Comparison of ENCODE assay signal across 32 cellular contexts in the genomic region with DNA sequence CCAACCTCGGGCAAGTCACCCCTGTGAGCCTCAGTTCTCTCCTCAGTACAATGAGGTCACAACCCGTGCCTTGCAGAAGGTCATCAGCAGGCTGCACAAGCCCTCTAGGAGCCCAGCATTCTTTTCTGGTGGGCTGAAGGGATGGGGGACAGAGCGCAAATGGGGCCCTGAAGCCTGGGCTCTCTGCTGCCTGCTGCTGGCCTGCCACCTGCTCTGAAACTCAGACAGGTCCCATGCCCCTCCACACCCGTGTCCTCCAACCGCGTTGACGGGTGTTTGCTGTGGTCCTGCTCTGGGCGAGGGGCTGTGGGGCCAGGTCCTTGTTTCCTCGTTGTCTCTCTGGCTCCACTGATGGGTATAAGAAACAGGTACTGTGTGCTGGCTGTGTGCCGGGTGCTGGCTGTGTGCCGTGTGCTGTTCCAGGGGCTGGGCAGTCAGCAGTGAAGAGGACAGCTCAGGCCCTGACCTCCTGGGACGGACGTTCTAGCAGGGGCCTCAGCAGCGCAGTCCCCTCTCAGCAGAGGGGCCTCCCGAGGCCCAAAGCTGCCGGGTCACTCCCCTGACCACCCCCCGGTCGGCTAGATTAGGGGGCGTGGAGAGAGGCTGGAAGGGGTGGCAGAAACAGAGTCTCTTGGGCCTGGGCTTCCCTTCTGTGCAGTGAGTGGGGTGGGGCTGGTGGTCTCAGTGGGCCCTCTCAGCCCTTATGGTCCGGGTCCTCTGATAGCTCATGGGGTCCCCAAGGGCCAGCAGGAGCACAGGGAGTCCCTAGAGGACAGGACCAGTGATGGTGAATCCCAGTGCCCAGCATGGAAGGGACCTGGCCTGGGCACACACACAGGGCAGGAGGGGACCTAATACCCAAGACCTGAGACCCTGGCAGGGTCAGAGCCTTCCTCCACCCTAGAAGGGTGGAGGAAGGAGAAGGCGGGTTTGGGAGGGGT. TPM values are rescaled to one million over a fixed set of nuclear protein-coding genes. Genes with fewer than 3 reads are reported as not detected.
DNase-seq lines count a peak whose midpoint lies in the region; ATAC-seq and TF ChIP-seq lines count a peak whose summit lies in the region.
"Had no signal": no experiment of that assay in that cellular context is flagged by ENCODE, and none has a peak within 500 bp of the region (broad histone marks: within the 10 kb centered on the region; RNA-seq: fewer than 3 reads in every experiment).

No MANE protein-coding gene starts in this region.

- peak; percentile 48 for ATAC-seq in GM23338
- ATAC-seq in HG03175 (IDR thresholded peaks at IDR 0.05; ENCODE audit: unreplicated experiment): no peak
- no peak for ATAC-seq in GM18867 (IDR thresholded peaks at IDR 0.05; ENCODE audit: unreplicated experiment)
- ATAC-seq: effector memory CD8-positive, alpha-beta T cell; esophagus mucosa; heart left ventricle; left lobe of liver had no signal

- H3K9me2 ChIP-seq in GM23338 (ENCODE audit: insufficient read depth): no peaks in the 10 kb centered on the region

- H3K27me3 Mint-ChIP-seq in GM23338 (ENCODE audit: insufficient read depth, low read depth, poor library complexity) (peaks cover 28% of the 10 kb centered on the region), nephron progenitor cell (ENCODE audit: low read depth, poor library complexity) (peaks cover 6% of the 10 kb centered on the region)
- H3K27me3 Mint-ChIP-seq: activated naive CD4-positive, alpha-beta T cell treated with anti-CD3 and anti-CD28 coated beads, Interleukin-2, amount 50 U/mL, for 24 hours had no signal

- no peaks in the 10 kb centered on the region for H3K27me3 ChIP-seq in GM23338 (ENCODE audit: insufficient read depth)
- H3K27me3 ChIP-seq: cardiac muscle cell had no signal

- H3F3A ChIP-seq in GM23338 (replicated peaks; ENCODE audit: low read depth): no peaks in the 10 kb centered on the region

- DNase-seq in GM23338 (ENCODE audit: low spot score) (peak; percentile 40), NCI-H1092 treated with DMSO at 0.1 percent for 48 hours (lab: John Stamatoyannopoulos, UW) (peak; percentile 62), astrocyte of the spinal cord (ENCODE audit: low read depth, low spot score) (no peak), nephron progenitor cell (no peak), hippocampal formation (lab: John Stamatoyannopoulos, UW) (no peak), GM19240 (ENCODE audit: insufficient read length, low spot score) (no peak)
- DNase-seq: activated CD4-positive, alpha-beta T cell treated with anti-CD3 and anti-CD28 coated beads, Interleukin-2, amount 50 U/mL, for 48 hours; C1 segment of cervical spinal cord; Caco-2; cortex of kidney; effector memory CD8-positive, alpha-beta T cell; foreskin fibroblast; heart left ventricle; NCI-H1105; NCI-H510A; NK-92 treated with Interleukin-12 subunit alpha and Interleukin-12 subunit beta, amount 100 ng/mL, for 24 hours; SIG-M5; sigmoid colon; stimulated activated CD4-positive, alpha-beta T cell treated with anti-CD3 and anti-CD28 coated beads, Interleukin-4, amount 100 ng/mL, for 24 hours; stimulated activated naive CD4-positive, alpha-beta T cell; SW 1271; T1000 had no signal

- peak in 1 of 2 experiments; percentile 41; a peak in 2 of 4 replicates for TF ChIP-seq CTCF in GM23338 (conservative IDR thresholded peaks at IDR 0.05; ENCODE audit: low read depth in 2 of 2)
- peak; percentile 3 for TF ChIP-seq CTCF in astrocyte of the spinal cord (IDR thresholded peaks at IDR 0.05; ENCODE audit: low read depth, low read length)
- no peak for TF ChIP-seq CTCF in nephron progenitor cell (IDR thresholded peaks at IDR 0.05)

- H3K4me2 ChIP-seq in GM23338: 0 out of 2 replicates have a peak overlapping the region, but pooled peaks have one; percentile 26

- H3K4me3 ChIP-seq in GM23338: no peak overlapping the region
- H3K4me3 ChIP-seq in astrocyte of the spinal cord (ENCODE audit: low read depth, low read length): no peak overlapping the region
- H3K4me3 ChIP-seq: cardiac muscle cell, heart left ventricle, sigmoid colon, suprapubic skin had no signal

- in situ Hi-C loops in astrocyte of the spinal cord (cut with HindIII; ENCODE audit: low sequenced_read_pairs): no loop called here

- H3K79me2 ChIP-seq in GM23338 (replicated peaks; ENCODE audit: insufficient read depth): no peaks in the 10 kb centered on the region

- H4K20me1 ChIP-seq in GM23338 (replicated peaks; ENCODE audit: insufficient read depth): no peaks in the 10 kb centered on the region

- H3K9me3 Mint-ChIP-seq in GM23338 (no peaks in the 10 kb centered on the region), nephron progenitor cell (no peaks in the 10 kb centered on the region)
- H3K9me3 Mint-ChIP-seq: activated naive CD4-positive, alpha-beta T cell treated with anti-CD3 and anti-CD28 coated beads, Interleukin-2, amount 50 U/mL, for 24 hours; effector memory CD8-positive, alpha-beta T cell; memory B cell had no signal

- no peak overlapping the region for H3K27ac ChIP-seq in GM23338 (ENCODE audit: low read depth)
- H3K27ac ChIP-seq: cardiac muscle cell, suprapubic skin had no signal

- H3K4me1 Mint-ChIP-seq in GM23338 (peaks cover 24% of the 10 kb centered on the region), nephron progenitor cell (peaks cover 42% of the 10 kb centered on the region)
- H3K4me1 Mint-ChIP-seq: activated naive CD4-positive, alpha-beta T cell treated with anti-CD3 and anti-CD28 coated beads, Interleukin-2, amount 50 U/mL, for 24 hours had no signal

- H3K4me3 Mint-ChIP-seq in GM23338 (no peak overlapping the region), nephron progenitor cell (no peak overlapping the region)
- H3K4me3 Mint-ChIP-seq: activated naive CD4-positive, alpha-beta T cell treated with anti-CD3 and anti-CD28 coated beads, Interleukin-2, amount 50 U/mL, for 24 hours; effector memory CD8-positive, alpha-beta T cell; memory B cell had no signal

- H3K4me1 ChIP-seq in GM23338 (ENCODE audit: insufficient read depth): peaks cover 5% of the 10 kb centered on the region; the same call in 1 of the 2 replicates
- H3K4me1 ChIP-seq: Caco-2, heart left ventricle, suprapubic skin had no signal

- peak overlapping the region; percentile 85 for H2AFZ ChIP-seq in GM23338

- H3K27ac Mint-ChIP-seq in GM23338 (no peak overlapping the region), nephron progenitor cell (peak overlapping the region; percentile 57)
- H3K27ac Mint-ChIP-seq: activated naive CD4-positive, alpha-beta T cell treated with anti-CD3 and anti-CD28 coated beads, Interleukin-2, amount 50 U/mL, for 24 hours; memory B cell had no signal

- no peaks in the 10 kb centered on the region for H3K36me3 ChIP-seq in GM23338 (ENCODE audit: insufficient read depth)
- H3K36me3 ChIP-seq: cardiac muscle cell, heart left ventricle, sigmoid colon, suprapubic skin had no signal

- H3K36me3 Mint-ChIP-seq in GM23338 (ENCODE audit: low read depth): no peaks in the 10 kb centered on the region; the same call in 2 of the 3 replicates
- no peaks in the 10 kb centered on the region for H3K36me3 Mint-ChIP-seq in nephron progenitor cell (ENCODE audit: low read depth)
- H3K36me3 Mint-ChIP-seq: activated naive CD4-positive, alpha-beta T cell treated with anti-CD3 and anti-CD28 coated beads, Interleukin-2, amount 50 U/mL, for 24 hours; memory B cell had no signal

RNA-seq across cellular contexts. Expression of gene DMRTB1, which starts 42.1 kb away (rescaled TPM):
- total RNA-seq in GM23338 (2014; rRNA removed; shearing (Covaris generic)): 1.2 TPM in 1 of 2 replicates, not detected in the other
- 0.27 and 0.49 TPM in 2 replicates for polyA plus RNA-seq in GM23338 (2016; fragmentation: Nextera tagmentation; extraction: Ambion mirVana)
- total RNA-seq: Caco-2, cardiac muscle cell, esophagus mucosa, heart left ventricle, left lobe of liver, posterior vena cava, sigmoid colon, suprapubic skin, ureter had no signal
- polyA plus RNA-seq: cardiac muscle cell, heart left ventricle, sigmoid colon had no signal

Comparison
In these comparisons a context has a peak if more than half of its experiments do, and no peak if none do; other contexts are left out.
1. DNase-seq: peak in GM23338 (single experiment) and NCI-H1092 treated with DMSO at 0.1 percent for 48 hours (single experiment); none in astrocyte of the spinal cord (single experiment), nephron progenitor cell (single experiment), hippocampal formation (0 of 2) and GM19240 (single experiment).